1 cellular context compared by ENCODE assay signal in genomic region chr16:28936784-28937155, GRCh38.
TF ChIP-seq lines count a peak whose summit lies in the region.

No MANE protein-coding gene starts in this region.

TF ChIP-seq in HCT116, 20 proteins besides CTCF, POLR2A, EP300 and RAD21 (continued from another document):
- TF ChIP-seq REST (IDR thresholded peaks at IDR 0.05; ENCODE audit: low read depth): no peak
- TF ChIP-seq ZFX (IDR thresholded peaks at IDR 0.05): no peak
- no peak for TF ChIP-seq SRF (IDR thresholded peaks at IDR 0.05; ENCODE audit: low read depth)
- TF ChIP-seq FOSL1 (IDR thresholded peaks at IDR 0.05; ENCODE audit: low read depth): no peak
- TF ChIP-seq CBX3 (IDR thresholded peaks at IDR 0.05; ENCODE audit: low read depth): no peak
- no peak for TF ChIP-seq ATF3 (IDR thresholded peaks at IDR 0.05)
